ENCODE assay signal across 8 cellular contexts in the genomic region with DNA sequence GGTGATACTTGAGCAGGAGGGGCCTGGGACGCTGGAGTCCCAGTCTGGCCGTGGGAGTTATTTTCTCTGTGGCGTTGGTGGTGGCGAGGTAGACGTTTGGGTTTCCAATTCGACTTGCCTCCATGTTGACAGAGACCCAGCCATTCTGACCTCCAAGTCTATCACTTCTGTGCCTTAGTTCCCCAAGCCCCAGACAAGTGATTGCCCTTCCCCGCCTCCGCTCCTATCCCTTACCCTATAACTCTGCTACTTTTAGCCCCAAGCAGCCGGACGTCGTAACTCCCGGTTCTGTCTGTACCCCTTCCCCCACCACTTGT. TPM values are rescaled to one million over a fixed set of nuclear protein-coding genes. Genes with fewer than 3 reads are reported as not detected.
DNase-seq lines count a peak whose midpoint lies in the region; ATAC-seq and TF ChIP-seq lines count a peak whose summit lies in the region.

No MANE protein-coding gene starts in this region.

- TF ChIP-seq CTCF in left lung (IDR thresholded peaks at IDR 0.05), result no peak
- TF ChIP-seq CTCF in type B pancreatic cell (conservative IDR thresholded peaks at IDR 0.05), result no peak

- H3K4me1 Mint-ChIP-seq in activated naive CD4-positive, alpha-beta T cell treated with anti-CD3 and anti-CD28 coated beads, Interleukin-2, amount 10 ng/mL, durations not matched to agents 7 days and 5 days, result peaks cover 31% of the 10 kb centered on the region
- H3K4me1 Mint-ChIP-seq in activated naive CD8-positive, alpha-beta T cell (ENCODE audit: low read depth), result peaks cover 24% of the 10 kb centered on the region
- H3K4me1 Mint-ChIP-seq in type B pancreatic cell (ENCODE audit: unreplicated experiment), result peaks cover 22% of the 10 kb centered on the region

- intact Hi-C loops in left lung (cut with DNase I), result no loop called here

- H3K4me3 Mint-ChIP-seq in activated naive CD4-positive, alpha-beta T cell treated with anti-CD3 and anti-CD28 coated beads, Interleukin-2, amount 10 ng/mL, durations not matched to agents 7 days and 5 days, result peak overlapping the region; percentile 88
- peak overlapping the region; percentile 97 for H3K4me3 Mint-ChIP-seq in activated naive CD8-positive, alpha-beta T cell
- H3K4me3 Mint-ChIP-seq in type B pancreatic cell, result peak overlapping the region; percentile 95

- H3K9me3 ChIP-seq in left lung, result no peaks in the 10 kb centered on the region

- CTCF ChIA-PET in activated naive CD4-positive, alpha-beta T cell treated with anti-CD3 and anti-CD28 coated beads, Interleukin-2, amount 10 ng/mL, durations not matched to agents 7 days and 5 days (lab: Charles Lee), result no interaction called here

- peak overlapping the region; percentile 88 for H3K27ac Mint-ChIP-seq in activated naive CD4-positive, alpha-beta T cell treated with anti-CD3 and anti-CD28 coated beads, Interleukin-2, amount 10 ng/mL, durations not matched to agents 7 days and 5 days
- peak overlapping the region; percentile 89 for H3K27ac Mint-ChIP-seq in activated naive CD8-positive, alpha-beta T cell
- peak overlapping the region; percentile 92 for H3K27ac Mint-ChIP-seq in type B pancreatic cell

- H3K4me1 ChIP-seq in left lung, result peaks cover 10 to 26% of the 10 kb centered on the region in 2 donors

- no peak for ATAC-seq in left lung
- no peak for ATAC-seq in GM18858 (IDR thresholded peaks at IDR 0.05; ENCODE audit: unreplicated experiment)
- ATAC-seq in HG03139 (IDR thresholded peaks at IDR 0.05; ENCODE audit: unreplicated experiment), result no peak

- peak overlapping the region; percentile 92 to 94 for H3K4me3 ChIP-seq in left lung

- H3K36me3 ChIP-seq in left lung, result peaks cover 0 to 40% of the 10 kb centered on the region in 2 donors

- no peaks in the 10 kb centered on the region for H3K27me3 Mint-ChIP-seq in activated naive CD4-positive, alpha-beta T cell treated with anti-CD3 and anti-CD28 coated beads, Interleukin-2, amount 10 ng/mL, durations not matched to agents 7 days and 5 days
- H3K27me3 Mint-ChIP-seq in activated naive CD8-positive, alpha-beta T cell, result no peaks in the 10 kb centered on the region
- H3K27me3 Mint-ChIP-seq in type B pancreatic cell, result no peaks in the 10 kb centered on the region

- peak overlapping the region in 1 of 2 donors; percentile 84 for H3K27ac ChIP-seq in left lung

- H3K9me3 Mint-ChIP-seq in activated naive CD4-positive, alpha-beta T cell treated with anti-CD3 and anti-CD28 coated beads, Interleukin-2, amount 10 ng/mL, durations not matched to agents 7 days and 5 days, result no peaks in the 10 kb centered on the region
- no peaks in the 10 kb centered on the region for H3K9me3 Mint-ChIP-seq in activated naive CD8-positive, alpha-beta T cell (ENCODE audit: low read depth)
- no peaks in the 10 kb centered on the region for H3K9me3 Mint-ChIP-seq in type B pancreatic cell

- H3K36me3 Mint-ChIP-seq in activated naive CD4-positive, alpha-beta T cell treated with anti-CD3 and anti-CD28 coated beads, Interleukin-2, amount 10 ng/mL, durations not matched to agents 7 days and 5 days, result peaks cover 4% of the 10 kb centered on the region
- H3K36me3 Mint-ChIP-seq in activated naive CD8-positive, alpha-beta T cell, result no peaks in the 10 kb centered on the region
- H3K36me3 Mint-ChIP-seq in type B pancreatic cell, result peaks cover 9% of the 10 kb centered on the region

- no peak for DNase-seq in activated naive CD4-positive, alpha-beta T cell treated with anti-CD3 and anti-CD28 coated beads, Interleukin-2, amount 10 ng/mL, durations not matched to agents 7 days and 5 days
- no peak for DNase-seq in activated naive CD4-positive, alpha-beta T cell (lab: John Stamatoyannopoulos, UW)
- DNase-seq in left lung (no peak), type B pancreatic cell (ENCODE audit: extremely low spot score, unreplicated experiment) (no peak), NCI-H1694 (lab: John Stamatoyannopoulos, UW) (no peak)

- no peaks in the 10 kb centered on the region for H3K27me3 ChIP-seq in left lung

RNA-seq across cellular contexts. Expression of a gene that starts 0.5 kb away (rescaled TPM):
- total RNA-seq in left lung (10 to 100 TPM; 46.0 to 60.3 TPM), type B pancreatic cell (ENCODE audit: low replicate concordance) (63.6 and 82.2 TPM in 2 replicates)

RNA-seq across cellular contexts. Expression of a gene that starts 17.6 kb away (rescaled TPM):
- total RNA-seq in left lung (under 1 TPM in 1 of 2 donors, not detected in 1; 0.12 TPM), type B pancreatic cell (ENCODE audit: low replicate concordance) (0.74 and 2.7 TPM in 2 replicates)

RNA-seq across cellular contexts. Expression of a gene that starts 33.8 kb away (rescaled TPM):
- total RNA-seq in left lung (not detected), type B pancreatic cell (ENCODE audit: low replicate concordance) (1.1 TPM in 1 of 2 replicates, not detected in the other)

RNA-seq across cellular contexts. Expression of a gene that starts 35.8 kb away (rescaled TPM):
- 100 to 1,000 TPM in 1 of 2 donors, 10 to 100 TPM in 1; 93.6 to 102 TPM for total RNA-seq in left lung
- 142 and 144 TPM in 2 replicates for total RNA-seq in type B pancreatic cell (ENCODE audit: low replicate concordance)

RNA-seq across cellular contexts. Expression of a gene that starts 45.4 kb away (rescaled TPM):
- total RNA-seq in left lung (1,000 to 10,000 TPM; 1,507 to 1,549 TPM), type B pancreatic cell (ENCODE audit: low replicate concordance) (2,174 and 2,175 TPM in 2 replicates)
